Comparison of ENCODE assay signal across 8 cellular contexts in the genomic region with DNA sequence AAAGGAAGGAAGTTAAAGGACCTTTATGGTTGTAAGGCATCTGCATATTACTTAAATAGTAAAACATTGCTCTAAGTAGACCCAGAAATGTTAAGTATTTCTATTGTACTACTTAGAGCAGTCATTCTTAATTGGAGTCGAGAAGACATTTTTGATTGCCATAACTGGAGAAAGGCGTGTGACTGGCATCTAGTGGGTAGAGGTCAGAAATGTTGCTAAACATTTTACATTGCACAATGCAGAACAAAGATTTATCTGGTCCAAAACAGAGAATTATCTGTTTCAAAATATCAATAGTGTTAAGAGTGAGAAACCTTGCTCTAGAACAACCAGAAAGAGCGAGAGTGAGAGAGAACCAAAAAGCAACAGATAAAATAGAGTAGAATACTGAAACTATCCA. TPM values are rescaled to one million over a fixed set of nuclear protein-coding genes. Genes with fewer than 3 reads are reported as not detected.
DNase-seq lines count a peak whose midpoint lies in the region; ATAC-seq and TF ChIP-seq lines count a peak whose summit lies in the region.

No MANE protein-coding gene starts in this region.

- TF ChIP-seq CTCF in GM20000 (IDR thresholded peaks at IDR 0.05; ENCODE audit: extremely low read depth, missing control alignments) (no peak), VCaP (conservative IDR thresholded peaks at IDR 0.05) (peak; percentile 79)

- ATAC-seq in HG03159 (IDR thresholded peaks at IDR 0.05; ENCODE audit: unreplicated experiment), result no peak

- H3K27ac ChIP-seq in VCaP, result no peak overlapping the region

- DNase-seq in Ammon's horn (ENCODE audit: low spot score), result peak; percentile 43
- peak; percentile 36 for DNase-seq in GM20000 (ENCODE audit: low spot score)
- peak; percentile 11 for DNase-seq in kidney tubule cell (ENCODE audit: low spot score)
- DNase-seq in GM19238 (ENCODE audit: insufficient read length, low spot score), result no peak
- DNase-seq in COLO668 (lab: John Stamatoyannopoulos, UW; ENCODE audit: unreplicated experiment), result no peak
- no peak for DNase-seq in H4 (ENCODE audit: low spot score)

RNA-seq across cellular contexts. Expression of gene ROCK1, which starts 23.3 kb away (rescaled TPM):
- 14.4 and 14.9 TPM in 2 replicates for total RNA-seq in H4 (2014; rRNA removed; shearing (Covaris generic))

Comparison
In these comparisons a context has a peak if more than half of its experiments do, and no peak if none do; other contexts are left out.
1. DNase-seq: peak in Ammon's horn (single experiment), GM20000 (single experiment) and kidney tubule cell (single experiment); none in GM19238 (single experiment), COLO668 (single experiment) and H4 (single experiment).